13 cellular contexts compared by ENCODE assay signal in the genomic region with DNA sequence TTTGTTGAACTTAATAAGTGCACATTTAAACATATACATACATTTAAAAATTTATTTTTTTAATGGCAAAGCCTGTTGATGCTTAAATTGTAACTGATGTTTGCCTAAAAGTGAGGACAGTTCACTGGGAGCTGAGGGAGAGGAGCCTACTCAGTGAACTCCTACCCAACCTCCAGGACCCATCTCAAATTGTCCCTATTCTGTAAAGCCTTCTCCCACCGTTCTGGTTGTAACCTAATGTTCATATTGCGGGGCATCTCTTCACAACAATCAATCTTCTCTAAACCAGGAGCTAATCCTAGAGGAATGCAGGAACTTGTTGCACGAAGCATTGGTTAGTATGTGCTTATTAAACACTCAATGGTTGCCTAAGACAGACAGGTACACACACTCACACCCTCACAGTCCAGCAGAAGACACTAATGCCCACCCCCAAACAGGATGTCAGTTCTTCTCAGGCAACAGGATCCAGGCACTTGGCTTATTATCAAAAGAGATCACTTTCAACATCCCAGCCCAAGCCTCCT. TPM values are rescaled to one million over a fixed set of nuclear protein-coding genes. Genes with fewer than 3 reads are reported as not detected.
DNase-seq lines count a peak whose midpoint lies in the region; ATAC-seq and TF ChIP-seq lines count a peak whose summit lies in the region.
"Had no signal": no experiment of that assay in that cellular context is flagged by ENCODE, and none has a peak within 500 bp of the region (broad histone marks: within the 10 kb centered on the region; RNA-seq: fewer than 3 reads in every experiment).

No MANE protein-coding gene starts in this region.

- no peaks in the 10 kb centered on the region for H3K9me3 ChIP-seq in heart left ventricle
- no peaks in the 10 kb centered on the region for H3K9me3 ChIP-seq in breast epithelium
- no peaks in the 10 kb centered on the region for H3K9me3 ChIP-seq in mucosa of stomach (ENCODE audit: control insufficient read depth, low read length)
- no peaks in the 10 kb centered on the region for H3K9me3 ChIP-seq in uterus
- H3K9me3 ChIP-seq: MG63 had no signal

- TF ChIP-seq POLR2A in heart left ventricle (IDR thresholded peaks at IDR 0.05) = no peak
- no peak for TF ChIP-seq POLR2A in breast epithelium (IDR thresholded peaks at IDR 0.05)
- TF ChIP-seq POLR2A in uterus (IDR thresholded peaks at IDR 0.05) = no peak

- DNase-seq in heart left ventricle = no peak
- DNase-seq in Right ventricle myocardium superior = no peak
- DNase-seq in breast epithelium (ENCODE audit: low spot score in 2 of 2) = no peak
- DNase-seq in uterus = no peak
- no peak for DNase-seq in DMS153 treated with DMSO at 0.1 percent for 48 hours (lab: John Stamatoyannopoulos, UW; ENCODE audit: unreplicated experiment)
- no peak for DNase-seq in LoVo (ENCODE audit: low spot score)
- DNase-seq: HFFc6, left ventricle myocardium superior, MG63, NCI-H748 treated with DMSO at 0.1 percent for 48 hours had no signal

- no peaks in the 10 kb centered on the region for H3K36me3 ChIP-seq in heart left ventricle
- no peaks in the 10 kb centered on the region for H3K36me3 ChIP-seq in breast epithelium
- no peaks in the 10 kb centered on the region for H3K36me3 ChIP-seq in mucosa of stomach (ENCODE audit: control insufficient read depth, insufficient read depth, low read length)
- no peaks in the 10 kb centered on the region for H3K36me3 ChIP-seq in uterus
- H3K36me3 ChIP-seq: MG63 had no signal

- H3K27me3 ChIP-seq in heart left ventricle (no peaks in the 10 kb centered on the region), breast epithelium (no peaks in the 10 kb centered on the region), mucosa of stomach (ENCODE audit: control insufficient read depth, insufficient read depth, low read length) (no peaks in the 10 kb centered on the region), uterus (no peaks in the 10 kb centered on the region)
- H3K27me3 ChIP-seq: MG63 had no signal

- H3K27ac ChIP-seq in heart left ventricle (peak overlapping the region in 7 of 12 donors; percentile 31 to 91 (median 80)), breast epithelium (peak overlapping the region; percentile 92 to 95), uterus (peak overlapping the region; percentile 76 to 79)

- intact Hi-C loops in heart left ventricle (cut with DNase I) = loop anchor here in 1 of 10 donors (10.0 kb wide), 1 partner anchor 107 kb away; no protein-coding TSS in a partner anchor
- intact Hi-C loops in Right ventricle myocardium superior (cut with DNase I) = no loop called here
- intact Hi-C loops in breast epithelium (cut with DNase I; ENCODE audit: low total_unique reads) = no loop called here
- intact Hi-C loops in uterus (cut with DNase I; ENCODE audit: low total_unique reads) = no loop called here

- WGBS in heart left ventricle, 4 donors = 82 to 92% (median 85%) methylated on average over 3 of the region's 3 CpGs

- TF ChIP-seq CTCF in heart left ventricle (IDR thresholded peaks at IDR 0.05) (no peak), breast epithelium (IDR thresholded peaks at IDR 0.05) (no peak), uterus (IDR thresholded peaks at IDR 0.05) (no peak)

- H3K4me1 ChIP-seq in heart left ventricle (peaks cover 0 to 71% (median 14%) of the 10 kb centered on the region in 12 donors), breast epithelium (peaks cover 7 to 9% of the 10 kb centered on the region in 2 donors), mucosa of stomach (ENCODE audit: control insufficient read depth, insufficient read depth, low read length) (peaks cover 56% of the 10 kb centered on the region), uterus (no peaks in the 10 kb centered on the region)

- ATAC-seq in heart left ventricle = no peak
- no peak for ATAC-seq in Right ventricle myocardium superior (ENCODE audit: poor library complexity)
- ATAC-seq in GM18498 (IDR thresholded peaks at IDR 0.05; ENCODE audit: unreplicated experiment) = no peak
- ATAC-seq: left ventricle myocardium superior, sciatic nerve had no signal

- H3K4me3 ChIP-seq in heart left ventricle = peak overlapping the region in 8 of 12 donors; percentile 68 to 99 (median 88)
- peak overlapping the region; percentile 56 to 95 (median 87) for H3K4me3 ChIP-seq in breast epithelium
- H3K4me3 ChIP-seq in mucosa of stomach (ENCODE audit: low read length) = peak overlapping the region; percentile 62
- H3K4me3 ChIP-seq in uterus = no peak overlapping the region
- H3K4me3 ChIP-seq: MG63 had no signal

- no peak overlapping the region for H3K9ac ChIP-seq in mucosa of stomach (ENCODE audit: low read length)

RNA-seq across cellular contexts. Expression of a gene that starts 1.8 kb away (rescaled TPM):
- total RNA-seq in heart left ventricle (10 to 100 TPM in 1 of 9 donors, 1 to 10 TPM in 8; 4.6 to 10.2 (median 6.8) TPM), Right ventricle myocardium superior (9.0 TPM), breast epithelium (10 to 100 TPM; 23.7 to 73.6 (median 48.5) TPM), uterus (10 to 100 TPM in 2 of 4 donors, 1 to 10 TPM in 2; 5.0 to 55.0 (median 12.4) TPM)
- polyA plus RNA-seq in heart left ventricle = 1 to 10 TPM; 3.1 to 4.3 TPM

Comparison
In these comparisons a context has a peak if more than half of its experiments do, and no peak if none do; other contexts are left out.
1. H3K4me3 ChIP-seq: peak in heart left ventricle (8 of 12), breast epithelium (3 of 3) and mucosa of stomach (single experiment); none in uterus (0 of 2).
2. Peak in every context shown above with its lines, with median percentiles within 50 percentile points of each other: H3K27ac ChIP-seq.